In genomic region chr4:81353861-81354260, GRCh38 we compare ENCODE assay signal across 17 cellular contexts.
"Had no signal": no experiment of that assay in that cellular context is flagged by ENCODE, and none has a peak within 500 bp of the region (broad histone marks: within the 10 kb centered on the region; RNA-seq: fewer than 3 reads in every experiment).

No MANE protein-coding gene starts in this region.

- H3K27ac ChIP-seq: brain microvascular endothelial cell, dorsolateral prefrontal cortex, esophagus muscularis mucosa, parathyroid adenoma, skin epidermis, tibial artery had no signal

- H3K36me3 ChIP-seq: brain microvascular endothelial cell, esophagus muscularis mucosa, tibial artery had no signal

- H3K4me1 ChIP-seq: esophagus muscularis mucosa, parathyroid adenoma, tibial artery had no signal

- DNase-seq: activated CD4-positive, alpha-beta T cell treated with anti-CD3 and anti-CD28 coated beads, Interleukin-2, amount 50 U/mL, for 48 hours; activated CD4-positive, CD25-positive, alpha-beta regulatory T cell treated with anti-CD3 and anti-CD28 coated beads, Interleukin-2, amount 50 U/mL, for 72 hours; activated CD8-positive, alpha-beta memory T cell treated with anti-CD3 and anti-CD28 coated beads, Interleukin-2, amount 10 ng/mL, durations not matched to agents 7 days and 5 days; activated effector memory CD4-positive, alpha-beta T cell treated with Interleukin-2 at 50 U/mL for 16 hours; activated T-cell treated with anti-CD3 and anti-CD28 coated beads, Interleukin-2, amount 50 U/mL, for 24 hours; amygdala; brain microvascular endothelial cell; dorsolateral prefrontal cortex; hippocampal formation; left cardiac atrium; naive B cell; tibial artery had no signal

- ATAC-seq: activated CD8-positive, alpha-beta memory T cell treated with anti-CD3 and anti-CD28 coated beads, Interleukin-2, amount 10 ng/mL, durations not matched to agents 7 days and 5 days; activated naive CD4-positive, alpha-beta T cell treated with anti-CD3 and anti-CD28 coated beads, Interleukin-2, amount 50 U/mL, for 72 hours; left cardiac atrium had no signal

- H3K4me3 ChIP-seq: dorsolateral prefrontal cortex, esophagus muscularis mucosa, lung, skin epidermis, tibial artery had no signal

- H3K9me3 ChIP-seq: esophagus muscularis mucosa, tibial artery had no signal

- H3K27me3 ChIP-seq: brain microvascular endothelial cell, esophagus muscularis mucosa, tibial artery had no signal
